24 cellular contexts compared by ENCODE assay signal in genomic region chr20:38941726-38942389, GRCh38. TPM values are rescaled to one million over a fixed set of nuclear protein-coding genes. Genes with fewer than 3 reads are reported as not detected.
DNase-seq lines count a peak whose midpoint lies in the region; ATAC-seq and TF ChIP-seq lines count a peak whose summit lies in the region.
"Had no signal": no experiment of that assay in that cellular context is flagged by ENCODE, and none has a peak within 500 bp of the region (broad histone marks: within the 10 kb centered on the region; RNA-seq: fewer than 3 reads in every experiment).

No MANE protein-coding gene starts in this region.

- TF ChIP-seq CTCF in brain microvascular endothelial cell (IDR thresholded peaks at IDR 0.05; ENCODE audit: low read depth, low read length, missing control alignments) (peak; percentile 28), sigmoid colon (IDR thresholded peaks at IDR 0.05) (peak in 1 of 4 experiments; percentile 13)

- no peak overlapping the region for H3K27ac ChIP-seq in brain microvascular endothelial cell
- H3K27ac ChIP-seq in sigmoid colon = peak overlapping the region in 2 of 4 donors; percentile 13 to 50
- H3K27ac ChIP-seq in substantia nigra (ENCODE audit: low read depth, low read length, poor library complexity, severe bottlenecking) = no peak overlapping the region
- H3K27ac ChIP-seq: hepatocyte, skin epidermis, suprapubic skin had no signal

- H3K4me1 Mint-ChIP-seq in activated CD4-positive, alpha-beta T cell treated with anti-CD3 and anti-CD28 coated beads, Interleukin-2, amount 10 ng/mL, durations not matched to agents 24 days and 14 days = peaks cover 14% of the 10 kb centered on the region
- peaks cover 3% of the 10 kb centered on the region for H3K4me1 Mint-ChIP-seq in activated CD4-positive, alpha-beta T cell treated with anti-CD3 and anti-CD28 coated beads for 36 hours

- POLR2A ChIA-PET in activated CD4-positive, alpha-beta T cell treated with anti-CD3 and anti-CD28 coated beads for 36 hours (lab: Charles Lee) = interaction anchor here (0.6 kb wide), 1 partner anchor 81 kb away, joined by 4 read pairs; no protein-coding TSS in a partner anchor

- peaks cover 43% of the 10 kb centered on the region for H3K36me3 Mint-ChIP-seq in activated CD4-positive, alpha-beta T cell treated with anti-CD3 and anti-CD28 coated beads, Interleukin-2, amount 10 ng/mL, durations not matched to agents 24 days and 14 days (ENCODE audit: low read depth)
- H3K36me3 Mint-ChIP-seq in activated CD4-positive, alpha-beta T cell treated with anti-CD3 and anti-CD28 coated beads for 36 hours (ENCODE audit: low read depth) = peaks cover 24% of the 10 kb centered on the region

- H3K9me3 ChIP-seq in sigmoid colon = no peaks in the 10 kb centered on the region
- H3K9me3 ChIP-seq: suprapubic skin had no signal

- TF ChIP-seq EP300 in sigmoid colon (IDR thresholded peaks at IDR 0.05) = no peak

- H3K27me3 ChIP-seq in brain microvascular endothelial cell (replicated peaks) = no peaks in the 10 kb centered on the region
- H3K27me3 ChIP-seq in sigmoid colon = no peaks in the 10 kb centered on the region
- H3K27me3 ChIP-seq: hepatocyte, suprapubic skin had no signal

- peak overlapping the region; percentile 10 for H3K27ac Mint-ChIP-seq in activated CD4-positive, alpha-beta T cell treated with anti-CD3 and anti-CD28 coated beads, Interleukin-2, amount 10 ng/mL, durations not matched to agents 24 days and 14 days
- H3K27ac Mint-ChIP-seq in activated CD4-positive, alpha-beta T cell treated with anti-CD3 and anti-CD28 coated beads for 36 hours = no peak overlapping the region
- H3K27ac Mint-ChIP-seq: T-helper 2 cell treated with Interferon-gamma antibody and Interleukin-4, amounts not matched to agents 5 μg/mL and 100 μg/mL, for 36 hours; WTC11 had no signal

- peaks cover 0 to 16% (median 6%) of the 10 kb centered on the region in 4 donors for H3K4me1 ChIP-seq in sigmoid colon
- H3K4me1 ChIP-seq: suprapubic skin had no signal

- WGBS in sigmoid colon, 2 donors = 86 to 94% methylated on average over 5 of the region's 5 CpGs

- H3K9me3 Mint-ChIP-seq in activated CD4-positive, alpha-beta T cell treated with anti-CD3 and anti-CD28 coated beads, Interleukin-2, amount 10 ng/mL, durations not matched to agents 24 days and 14 days = no peaks in the 10 kb centered on the region
- no peaks in the 10 kb centered on the region for H3K9me3 Mint-ChIP-seq in activated CD4-positive, alpha-beta T cell treated with anti-CD3 and anti-CD28 coated beads for 36 hours (ENCODE audit: low read depth)
- H3K9me3 Mint-ChIP-seq: T-helper 2 cell treated with Interferon-gamma antibody and Interleukin-4, amounts not matched to agents 5 μg/mL and 100 μg/mL, for 36 hours; WTC11 had no signal

- H3K4me3 ChIP-seq in brain microvascular endothelial cell (ENCODE audit: low read depth, low read length) (no peak overlapping the region), sigmoid colon (no peak overlapping the region)
- H3K4me3 ChIP-seq: hepatocyte, skin epidermis, suprapubic skin had no signal

- intact Hi-C loops in activated CD4-positive, alpha-beta T cell treated with anti-CD3 and anti-CD28 coated beads, Interleukin-2, amount 10 ng/mL, durations not matched to agents 24 days and 14 days (cut with micrococcal nuclease) = no loop called here
- intact Hi-C loops in activated CD4-positive, alpha-beta T cell treated with anti-CD3 and anti-CD28 coated beads for 36 hours (cut with DNase I, micrococcal nuclease) = no loop called here
- intact Hi-C loops in sigmoid colon (cut with DNase I) = no loop called here

- no peaks in the 10 kb centered on the region for H3K36me3 ChIP-seq in brain microvascular endothelial cell (replicated peaks)
- peaks cover 0 to 53% (median 6%) of the 10 kb centered on the region in 4 donors for H3K36me3 ChIP-seq in sigmoid colon
- H3K36me3 ChIP-seq: suprapubic skin had no signal

- CTCF ChIA-PET in activated CD4-positive, alpha-beta T cell treated with anti-CD3 and anti-CD28 coated beads for 36 hours (lab: Charles Lee) = interaction anchor here (1.0 to 1.5 kb wide), 3 partner anchors 14 to 16 kb away, joined by 3 to 4 read pairs (median 4); partner anchors contain the start of gene FAM83D

- ATAC-seq in activated CD4-positive, alpha-beta T cell treated with anti-CD3 and anti-CD28 coated beads for 36 hours = no peak
- ATAC-seq in GM19023 (IDR thresholded peaks at IDR 0.05; ENCODE audit: unreplicated experiment) = no peak
- ATAC-seq: esophagus mucosa, WTC11 had no signal

- no peak for TF ChIP-seq POLR2A in sigmoid colon (IDR thresholded peaks at IDR 0.05)

- no peak for DNase-seq in activated CD4-positive, alpha-beta T cell treated with anti-CD3 and anti-CD28 coated beads, Interleukin-2, amount 10 ng/mL, durations not matched to agents 24 days and 14 days
- DNase-seq in activated CD4-positive, alpha-beta T cell treated with anti-CD3 and anti-CD28 coated beads for 36 hours = no peak
- DNase-seq in HT-29 (ENCODE audit: low spot score) = peak; percentile 39
- DNase-seq in brain microvascular endothelial cell = no peak
- peak; percentile 12 for DNase-seq in sigmoid colon
- DNase-seq in substantia nigra (lab: John Stamatoyannopoulos, UW) = no peak
- no peak for DNase-seq in LoVo (ENCODE audit: low spot score)
- DNase-seq: activated CD4-positive, alpha-beta T cell treated with anti-CD3 and anti-CD28 coated beads, Interleukin-2, amount 50 U/mL, for 4 hours; activated gamma-delta T cell; effector CD4-positive, alpha-beta T cell; HCEC 1CT; mesendoderm; NCI-H1694; NCI-H2227 treated with DMSO at 0.1 percent for 48 hours; NCI-H748 treated with DMSO at 0.1 percent for 48 hours; nucleus accumbens; stimulated activated CD4-positive, alpha-beta T cell treated with anti-CD3 and anti-CD28 coated beads, Interleukin-2, amount 100 ng/mL, for 24 hours had no signal

- in situ Hi-C loops in brain microvascular endothelial cell (cut with HindIII; ENCODE audit: low pct_ligation_motif_present, low sequenced_read_pairs) = no loop called here

- H3K27me3 Mint-ChIP-seq in activated CD4-positive, alpha-beta T cell treated with anti-CD3 and anti-CD28 coated beads, Interleukin-2, amount 10 ng/mL, durations not matched to agents 24 days and 14 days = no peaks in the 10 kb centered on the region
- H3K27me3 Mint-ChIP-seq in activated CD4-positive, alpha-beta T cell treated with anti-CD3 and anti-CD28 coated beads for 36 hours = no peaks in the 10 kb centered on the region

- no peak overlapping the region for H3K4me3 Mint-ChIP-seq in activated CD4-positive, alpha-beta T cell treated with anti-CD3 and anti-CD28 coated beads, Interleukin-2, amount 10 ng/mL, durations not matched to agents 24 days and 14 days
- H3K4me3 Mint-ChIP-seq in activated CD4-positive, alpha-beta T cell treated with anti-CD3 and anti-CD28 coated beads for 36 hours = no peak overlapping the region
- H3K4me3 Mint-ChIP-seq: T-helper 2 cell treated with Interferon-gamma antibody and Interleukin-4, amounts not matched to agents 5 μg/mL and 100 μg/mL, for 36 hours; WTC11 had no signal

RNA-seq across cellular contexts. Expression of gene FAM83D, which starts 15.6 kb away (rescaled TPM):
- total RNA-seq in activated CD4-positive, alpha-beta T cell treated with anti-CD3 and anti-CD28 coated beads, Interleukin-2, amount 10 ng/mL, durations not matched to agents 24 days and 14 days = 12.9 and 13.7 TPM in 2 replicates
- 10 to 100 TPM; 10.5 to 12.4 TPM for total RNA-seq in activated CD4-positive, alpha-beta T cell treated with anti-CD3 and anti-CD28 coated beads for 36 hours
- 88.0 and 90.6 TPM in 2 replicates for total RNA-seq in HT-29 (2014; rRNA removed; shearing (Covaris generic))
- 100 to 1,000 TPM in 1 of 4 donors, 10 to 100 TPM in 3; 14.3 to 291 (median 57.8) TPM for total RNA-seq in sigmoid colon
- polyA plus RNA-seq in sigmoid colon = 10 to 100 TPM in 1 of 3 donors, 1 to 10 TPM in 2; 1.2 to 14.9 (median 4.9) TPM

RNA-seq across cellular contexts. Expression of gene DHX35, which starts 20.3 kb away (rescaled TPM):
- 15.9 and 18.3 TPM in 2 replicates for total RNA-seq in activated CD4-positive, alpha-beta T cell treated with anti-CD3 and anti-CD28 coated beads, Interleukin-2, amount 10 ng/mL, durations not matched to agents 24 days and 14 days
- 10 to 100 TPM in 1 of 2 experiments, 1 to 10 TPM in 1; 8.7 to 12.0 TPM for total RNA-seq in activated CD4-positive, alpha-beta T cell treated with anti-CD3 and anti-CD28 coated beads for 36 hours
- 14.7 and 14.9 TPM in 2 replicates for total RNA-seq in HT-29 (2014; rRNA removed; shearing (Covaris generic))
- 10 to 100 TPM; 16.1 to 33.2 (median 18.3) TPM for total RNA-seq in sigmoid colon
- polyA plus RNA-seq in sigmoid colon = 10 to 100 TPM in 2 of 3 donors, 1 to 10 TPM in 1; 8.8 to 12.0 (median 10.3) TPM

Comparison
In these comparisons a context has a peak if more than half of its experiments do, and no peak if none do; other contexts are left out.
1. DNase-seq: peak in HT-29 (single experiment) and sigmoid colon (single experiment); none in activated CD4-positive, alpha-beta T cell treated with anti-CD3 and anti-CD28 coated beads, Interleukin-2, amount 10 ng/mL, durations not matched to agents 24 days and 14 days (single experiment), activated CD4-positive, alpha-beta T cell treated with anti-CD3 and anti-CD28 coated beads for 36 hours (single experiment), brain microvascular endothelial cell (single experiment), substantia nigra (0 of 49) and LoVo (single experiment).